ENCODE assay signal across 2 cellular contexts in the genomic region with DNA sequence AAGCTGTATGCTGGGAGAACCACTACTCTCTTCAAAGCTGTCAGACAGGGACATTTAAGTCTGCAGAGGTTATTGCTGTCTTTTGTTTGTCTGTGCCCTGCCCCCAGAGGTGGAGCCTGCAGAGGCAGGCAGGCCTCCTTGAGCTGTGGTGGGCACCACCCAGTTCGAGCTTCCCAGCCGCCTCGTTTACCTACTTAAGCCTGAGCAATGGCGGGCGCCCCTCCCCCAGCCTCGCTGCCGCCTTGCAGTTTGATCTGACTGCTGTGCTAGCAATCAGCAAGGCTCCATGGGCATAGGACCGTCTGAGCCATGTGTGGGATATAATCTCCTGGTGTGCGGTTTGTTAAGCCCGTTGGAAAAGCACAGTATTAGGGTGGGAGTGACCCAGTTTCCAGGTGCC.
DNase-seq lines count a peak whose midpoint lies in the region; TF ChIP-seq lines count a peak whose summit lies in the region.
"Not testable (repeated sequence)": the region's sequence is repeated elsewhere in the genome, so short reads cannot be mapped to it uniquely, and the experiment has no call there.

No MANE protein-coding gene starts in this region.

- H3K27ac Mint-ChIP-seq in chondrocyte (ENCODE audit: unreplicated experiment): not testable (repeated sequence)

- H3K9ac ChIP-seq in mesenchymal stem cell (ENCODE audit: low read length): not testable (repeated sequence)

- peak; percentile 77 for DNase-seq in chondrocyte (ENCODE audit: low spot score)
- not testable (repeated sequence) for DNase-seq in mesenchymal stem cell

- H2BK120ac ChIP-seq in mesenchymal stem cell (ENCODE audit: low read depth, low read length): not testable (repeated sequence)

- not testable (repeated sequence) for H3K4me2 ChIP-seq in mesenchymal stem cell (ENCODE audit: low read length, poor library complexity, severe bottlenecking)

- H3K18ac ChIP-seq in mesenchymal stem cell (ENCODE audit: low read depth in 1 of 2, low read length in 2 of 2): not testable (repeated sequence)

- not testable (repeated sequence) for H3K27ac ChIP-seq in mesenchymal stem cell (ENCODE audit: low read length, poor library complexity, severe bottlenecking)

- 80% methylated on average over 10 of the region's 10 CpGs for WGBS in mesenchymal stem cell

- not testable (repeated sequence) for H3K9me3 ChIP-seq in mesenchymal stem cell (ENCODE audit: control insufficient read depth, low read length)

- H3K23ac ChIP-seq in mesenchymal stem cell (ENCODE audit: low read length in 2 of 2): not testable (repeated sequence)

- H3K4me3 ChIP-seq in mesenchymal stem cell (ENCODE audit: insufficient read depth in 1 of 2, low read depth in 1 of 2, low read length in 2 of 2): not testable (repeated sequence)

- H4K91ac ChIP-seq in mesenchymal stem cell (ENCODE audit: low read length): peak overlapping the region; percentile 50

- H3K79me1 ChIP-seq in mesenchymal stem cell (replicated peaks; ENCODE audit: low read length, poor library complexity, severe bottlenecking): not testable (repeated sequence)

- not testable (repeated sequence) for H4K8ac ChIP-seq in mesenchymal stem cell (ENCODE audit: low read length)

- not testable (repeated sequence) for H2AFZ ChIP-seq in mesenchymal stem cell (ENCODE audit: low read depth, low read length)

- H2BK12ac ChIP-seq in mesenchymal stem cell (ENCODE audit: low read length in 2 of 2): not testable (repeated sequence)

- not testable (repeated sequence) for H3K4me1 Mint-ChIP-seq in chondrocyte (ENCODE audit: low read depth)

- not testable (repeated sequence) for H2AK5ac ChIP-seq in mesenchymal stem cell (ENCODE audit: low read length, severe bottlenecking)

- not testable (repeated sequence) for H3K4ac ChIP-seq in mesenchymal stem cell (ENCODE audit: low read depth in 1 of 2, low read length in 2 of 2)

- H3K4me3 Mint-ChIP-seq in chondrocyte (ENCODE audit: unreplicated experiment): not testable (repeated sequence)

- H3K4me1 ChIP-seq in mesenchymal stem cell (ENCODE audit: control insufficient read depth, insufficient read depth, low read depth, low read length): not testable (repeated sequence)

- H3K36me3 Mint-ChIP-seq in chondrocyte (ENCODE audit: low read depth): not testable (repeated sequence)

- not testable (repeated sequence) for H3K27me3 ChIP-seq in mesenchymal stem cell (ENCODE audit: control insufficient read depth in 1 of 2, insufficient read depth in 1 of 2, low read length in 2 of 2)

- H3K9me3 Mint-ChIP-seq in chondrocyte (ENCODE audit: low read depth): peaks cover 52% of the 10 kb centered on the region

- TF ChIP-seq CTCF in chondrocyte (IDR thresholded peaks at IDR 0.05): not testable (repeated sequence)

- H2BK15ac ChIP-seq in mesenchymal stem cell (ENCODE audit: low read depth, poor library complexity, severe bottlenecking): not testable (repeated sequence)

- H2BK5ac ChIP-seq in mesenchymal stem cell (ENCODE audit: low read depth, low read length, poor library complexity, severe bottlenecking): not testable (repeated sequence)

- not testable (repeated sequence) for H3K14ac ChIP-seq in mesenchymal stem cell (ENCODE audit: low read length in 2 of 2)

- not testable (repeated sequence) for H3K36me3 ChIP-seq in mesenchymal stem cell (ENCODE audit: control insufficient read depth in 1 of 2, insufficient read depth in 2 of 2, low read depth in 1 of 2, low read length in 2 of 2)

- not testable (repeated sequence) for H3K27me3 Mint-ChIP-seq in chondrocyte (ENCODE audit: low read depth)
